In the genomic region with DNA sequence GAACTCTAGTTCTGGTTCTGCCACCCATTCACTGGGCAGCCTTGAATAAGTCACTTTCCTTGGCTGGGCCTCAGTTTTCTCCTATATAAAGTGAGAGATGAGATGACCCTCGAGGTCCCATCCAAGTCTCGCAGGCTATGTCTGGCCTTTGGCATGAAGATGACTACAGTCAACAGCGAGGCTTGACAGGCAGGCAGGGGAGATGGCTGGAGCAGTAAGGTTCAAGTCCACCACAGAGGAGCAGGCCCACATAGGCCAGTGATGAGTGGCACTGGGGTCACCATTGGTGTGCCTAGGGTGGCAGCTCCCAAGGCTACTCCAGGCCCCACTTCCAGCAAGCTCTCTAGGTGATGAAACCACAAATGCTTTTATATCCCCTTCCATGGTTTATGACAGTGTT, we compare ENCODE assay signal across 25 cellular contexts.
DNase-seq lines count a peak whose midpoint lies in the region; ATAC-seq, FAIRE-seq and TF ChIP-seq lines count a peak whose summit lies in the region.
"Had no signal": no experiment of that assay in that cellular context is flagged by ENCODE, and none has a peak within 500 bp of the region (broad histone marks: within the 10 kb centered on the region; RNA-seq: fewer than 3 reads in every experiment).

No MANE protein-coding gene starts in this region.

- H4K20me1 ChIP-seq in HepG2 (ENCODE audit: insufficient read depth, low read length), result no peaks in the 10 kb centered on the region
- H4K20me1 ChIP-seq in SK-N-SH (ENCODE audit: insufficient read depth), result no peaks in the 10 kb centered on the region
- H4K20me1 ChIP-seq: BLaER1 had no signal

- H3K27ac Mint-ChIP-seq in chondrocyte (ENCODE audit: unreplicated experiment), result no peak overlapping the region
- H3K27ac Mint-ChIP-seq: CD4-positive, alpha-beta T cell; GM23338; H9 had no signal

- H3K4me3 ChIP-seq in HepG2 (replicated peaks in 1 of 3; ENCODE audit: insufficient read depth in 1 of 3, low read depth in 2 of 3, low read length in 3 of 3) (no peak overlapping the region), right lobe of liver (no peak overlapping the region), SK-N-SH (ENCODE audit: low read depth in 2 of 2, low read length in 1 of 2) (no peak overlapping the region)
- H3K4me3 ChIP-seq: BLaER1, GM12878, GM23338, MG63, SJSA1 had no signal

- no TSS peak for BruUV-seq in HepG2 (replicated peaks; lab: Mats Ljungman, UMichigan)

- DNase-seq in HepG2 (ENCODE audit: low spot score) (no peak), right lobe of liver (no peak), chondrocyte (ENCODE audit: low spot score) (peak; percentile 37), posterior vena cava (ENCODE audit: low spot score) (peak; percentile 63), SK-N-SH (no peak), kidney tubule cell (ENCODE audit: low spot score) (no peak), DMS79 treated with DMSO at 0.1 percent for 48 hours (lab: John Stamatoyannopoulos, UW) (no peak)
- DNase-seq: CD4-positive, alpha-beta T cell; H9; KG1; MG63; NCI-H2029; NCI-H446; NCI-H524 treated with DMSO at 0.1 percent for 48 hours; NCI-H774; Right ventricle myocardium superior had no signal

- CTCF ChIA-PET in HepG2 (lab: Yijun Ruan, JAX; ENCODE audit: low intra/inter-chr PET ratio, low total read pairs), result no interaction called here
- CTCF ChIA-PET in SK-N-SH (lab: Yijun Ruan, JAX), result interaction anchor here (1.3 kb wide), 1 partner anchor 27 kb away, joined by 4 read pairs; no protein-coding TSS in a partner anchor

- H3K4me1 Mint-ChIP-seq in chondrocyte (ENCODE audit: low read depth), result peaks cover 12% of the 10 kb centered on the region

- no peak overlapping the region for H3K4me3 Mint-ChIP-seq in chondrocyte (ENCODE audit: unreplicated experiment)
- H3K4me3 Mint-ChIP-seq: CD4-positive, alpha-beta T cell; GM23338; H9 had no signal

- no peak for TF ChIP-seq POLR2A in HepG2 (IDR thresholded peaks at IDR 0.05; ENCODE audit: insufficient read depth in 1 of 2, low read depth in 2 of 2, low read length in 2 of 2)
- no peak for TF ChIP-seq POLR2A in right lobe of liver (IDR thresholded peaks at IDR 0.05)

- in situ Hi-C loops in HepG2 (cut with HindIII; ENCODE audit: extremely low pct_ligation_motif_present, low pct_unique_long_range_greater_than_20kb), result no loop called here

- no peak for TF ChIP-seq EP300 in HepG2 (IDR thresholded peaks at IDR 0.05; ENCODE audit: low read depth in 2 of 2, low read length in 2 of 2)
- TF ChIP-seq EP300 in HepG2 (CRISPR knock-in tag; IDR thresholded peaks at IDR 0.05; ENCODE audit: borderline replicate concordance), result no peak
- TF ChIP-seq EP300 in SK-N-SH (IDR thresholded peaks at IDR 0.05; ENCODE audit: borderline replicate concordance in 1 of 2, low read depth in 1 of 2, low read length in 1 of 2), result no peak

- H3K4me1 ChIP-seq in HepG2 (ENCODE audit: insufficient read depth, low read length), result peaks cover 38% of the 10 kb centered on the region
- H3K4me1 ChIP-seq in right lobe of liver, result no peaks in the 10 kb centered on the region
- H3K4me1 ChIP-seq in SK-N-SH (ENCODE audit: control insufficient read depth in 1 of 2, insufficient read depth in 2 of 2, low read depth in 1 of 2, low read length in 1 of 2), result peaks cover 0 to 25% of the 10 kb centered on the region in 2 experiments; a peak in 1 of 4 replicates

- no peak for ATAC-seq in HepG2
- no peak for ATAC-seq in right lobe of liver
- ATAC-seq: GM12878, GM23338 had no signal

- 55% methylated on average over 3 of the region's 3 CpGs for WGBS in HepG2 (ENCODE audit: low lambda C conversion rate)
- 88% methylated on average over 3 of the region's 3 CpGs for WGBS in right lobe of liver (ENCODE audit: insufficient coverage, low coverage, low lambda C conversion rate, missing lambda C conversion rate)
- WGBS in SK-N-SH (ENCODE audit: low lambda C conversion rate), result 100% methylated on average over 3 of the region's 3 CpGs

- TF ChIP-seq CTCF in HepG2 (CRISPR knock-in tag; IDR thresholded peaks at IDR 0.05), result no peak
- no peak for TF ChIP-seq CTCF in right lobe of liver (IDR thresholded peaks at IDR 0.05)
- TF ChIP-seq CTCF in chondrocyte (IDR thresholded peaks at IDR 0.05), result no peak
- TF ChIP-seq CTCF in SK-N-SH (IDR thresholded peaks at IDR 0.05), result no peak

- no peaks in the 10 kb centered on the region for H3K36me3 ChIP-seq in HepG2 (replicated peaks in 1 of 2; ENCODE audit: control insufficient read depth in 1 of 2, insufficient read depth in 2 of 2, low read length in 2 of 2)
- H3K36me3 ChIP-seq in right lobe of liver, result no peaks in the 10 kb centered on the region
- H3K36me3 ChIP-seq in SK-N-SH (replicated peaks in 1 of 2; ENCODE audit: control insufficient read depth in 1 of 2, insufficient read depth in 2 of 2, low read length in 1 of 2), result no peaks in the 10 kb centered on the region
- H3K36me3 ChIP-seq: BLaER1, MG63, SJSA1 had no signal

- H3K9me3 Mint-ChIP-seq in chondrocyte (ENCODE audit: low read depth), result peaks cover 9% of the 10 kb centered on the region

- TF ChIP-seq RAD21 in HepG2 (CRISPR knock-in tag; IDR thresholded peaks at IDR 0.05) (no peak), SK-N-SH (IDR thresholded peaks at IDR 0.05; ENCODE audit: low read length) (no peak)

- H3K9ac ChIP-seq in HepG2 (ENCODE audit: insufficient read depth, low read depth, low read length), result no peak overlapping the region
- H3K9ac ChIP-seq in SK-N-SH, result no peak overlapping the region
- H3K9ac ChIP-seq: BLaER1 had no signal

- H3K36me3 Mint-ChIP-seq in chondrocyte (ENCODE audit: low read depth), result peaks cover 6% of the 10 kb centered on the region

- no peaks in the 10 kb centered on the region for H3K27me3 Mint-ChIP-seq in chondrocyte (ENCODE audit: low read depth)
- H3K27me3 Mint-ChIP-seq: CD4-positive, alpha-beta T cell had no signal

- no peak for FAIRE-seq in HepG2 (lab: Jason Lieb, UNC)
- FAIRE-seq: A204.1, D721Med, G401.6, GM12878, HTR-8/SVneo, RCC 7860 had no signal

- peaks cover 6% of the 10 kb centered on the region for H3K9me3 ChIP-seq in HepG2 (ENCODE audit: low read length)
- no peaks in the 10 kb centered on the region for H3K9me3 ChIP-seq in right lobe of liver
- 0 out of 2 replicates have a peak, but pooled peaks cover 5% of the 10 kb centered on the region for H3K9me3 ChIP-seq in SK-N-SH
- H3K9me3 ChIP-seq: SJSA1 had no signal

- intact Hi-C loops in HepG2 (cut with micrococcal nuclease; ENCODE audit: unreplicated experiment) (no loop called here), right lobe of liver (cut with DNase I) (no loop called here), posterior vena cava (cut with DNase I) (no loop called here)

- H3K79me2 ChIP-seq in HepG2 (ENCODE audit: insufficient read depth, low read length), result no peaks in the 10 kb centered on the region
- H3K79me2 ChIP-seq in SK-N-SH (ENCODE audit: insufficient read depth), result no peaks in the 10 kb centered on the region

- H3K27me3 ChIP-seq in HepG2 (ENCODE audit: control insufficient read depth in 1 of 2, insufficient read depth in 2 of 2, low read length in 2 of 2) (no peaks in the 10 kb centered on the region), right lobe of liver (no peaks in the 10 kb centered on the region), SK-N-SH (ENCODE audit: insufficient read depth) (no peaks in the 10 kb centered on the region)
- H3K27me3 ChIP-seq: BLaER1, MG63, SJSA1 had no signal

- no peaks in the 10 kb centered on the region for H3K9me2 ChIP-seq in SK-N-SH

- H3K27ac ChIP-seq in HepG2 (ENCODE audit: extremely low read length, insufficient read depth, low read length) (no peak overlapping the region), right lobe of liver (no peak overlapping the region), SK-N-SH (ENCODE audit: low read depth in 2 of 2, low read length in 1 of 2) (no peak overlapping the region)
- H3K27ac ChIP-seq: BLaER1, SJSA1 had no signal

- POLR2A ChIA-PET in HepG2 (lab: Yijun Ruan, JAX) (no interaction called here), SK-N-SH (lab: Yijun Ruan, JAX) (no interaction called here)

- H2AFZ ChIP-seq in HepG2 (ENCODE audit: low read length), result no peak overlapping the region
- H2AFZ ChIP-seq in SK-N-SH (ENCODE audit: low read depth), result no peak overlapping the region
- H2AFZ ChIP-seq: GM23338 had no signal

- H3K4me2 ChIP-seq in HepG2 (ENCODE audit: low read depth, low read length) (no peak overlapping the region), SK-N-SH (no peak overlapping the region)
- H3K4me2 ChIP-seq: BLaER1, GM23338 had no signal

- peaks cover 9% of the 10 kb centered on the region for H3F3A ChIP-seq in SK-N-SH (replicated peaks; ENCODE audit: insufficient read depth)

TF ChIP-seq in HepG2, 621 proteins besides CTCF, POLR2A, EP300 and RAD21 (continues in another document):
- TF ChIP-seq ZFP36 (IDR thresholded peaks at IDR 0.05; ENCODE audit: borderline replicate concordance, low read depth, low read length, partially characterized antibody) (no peak), KAT2B (IDR thresholded peaks at IDR 0.05; ENCODE audit: borderline replicate concordance, low read depth, low read length) (no peak)

TF ChIP-seq in SK-N-SH, 30 proteins besides CTCF, POLR2A, EP300 and RAD21 (continues in another document):
- TF ChIP-seq NRF1 (IDR thresholded peaks at IDR 0.05; ENCODE audit: low read depth, low read length), result no peak
- TF ChIP-seq, protein P1, sequence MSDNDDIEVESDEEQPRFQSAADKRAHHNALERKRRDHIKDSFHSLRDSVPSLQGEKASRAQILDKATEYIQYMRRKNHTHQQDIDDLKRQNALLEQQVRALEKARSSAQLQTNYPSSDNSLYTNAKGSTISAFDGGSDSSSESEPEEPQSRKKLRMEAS (IDR thresholded peaks at IDR 0.05; ENCODE audit: low read depth), result no peak
- TF ChIP-seq YY1 (IDR thresholded peaks at IDR 0.05; ENCODE audit: low read depth), result no peak
- no peak for TF ChIP-seq IRF3 (IDR thresholded peaks at IDR 0.05; ENCODE audit: low read depth, low read length)

Comparison
In these comparisons a context has a peak if more than half of its experiments do, and no peak if none do; other contexts are left out.
1. DNase-seq: peak in chondrocyte (single experiment) and posterior vena cava (single experiment); none in HepG2 (single experiment), right lobe of liver (0 of 3), SK-N-SH (single experiment), kidney tubule cell (single experiment) and DMS79 treated with DMSO at 0.1 percent for 48 hours (single experiment).